8 cellular contexts compared by ENCODE assay signal in genomic region chr13:78603240-78603947, GRCh38. TPM values are rescaled to one million over a fixed set of nuclear protein-coding genes. Genes with fewer than 3 reads are reported as not detected.
DNase-seq lines count a peak whose midpoint lies in the region; ATAC-seq lines count a peak whose summit lies in the region.

Gene POU4F1, minus strand, starts transcription at chr13:78603552. Its CDS starts 226 bp downstream, at chr13:78603326.

- H3K36me3 Mint-ChIP-seq in activated naive CD8-positive, alpha-beta T cell treated with anti-CD3 and anti-CD28 coated beads, Interleukin-2, amount 50 U/mL, for 24 hours (ENCODE audit: low read depth): peaks cover 4% of the 10 kb centered on the region

- H3K4me3 ChIP-seq in SJCRH30: peak within 1 kb of the TSS; percentile 73

- peak within 1 kb of the TSS; percentile 69 for H3K27ac Mint-ChIP-seq in activated naive CD8-positive, alpha-beta T cell treated with anti-CD3 and anti-CD28 coated beads, Interleukin-2, amount 50 U/mL, for 24 hours

- H3K27me3 Mint-ChIP-seq in activated naive CD8-positive, alpha-beta T cell treated with anti-CD3 and anti-CD28 coated beads, Interleukin-2, amount 50 U/mL, for 24 hours: peaks cover 88% of the 10 kb centered on the region

- H3K27me3 ChIP-seq in SJCRH30: no peaks in the 10 kb centered on the region

- peaks cover 46% of the 10 kb centered on the region for H3K4me1 Mint-ChIP-seq in activated naive CD8-positive, alpha-beta T cell treated with anti-CD3 and anti-CD28 coated beads, Interleukin-2, amount 50 U/mL, for 24 hours

- peaks cover 12% of the 10 kb centered on the region for H3K9me3 Mint-ChIP-seq in activated naive CD8-positive, alpha-beta T cell treated with anti-CD3 and anti-CD28 coated beads, Interleukin-2, amount 50 U/mL, for 24 hours

- H3K27ac ChIP-seq in SJCRH30: peak within 1 kb of the TSS; percentile 84

- peak; percentile 70 for DNase-seq in DMS79 treated with DMSO at 0.1 percent for 48 hours (lab: John Stamatoyannopoulos, UW)
- DNase-seq in Kasumi-1 (lab: John Stamatoyannopoulos, UW): peak; percentile 52 to 64
- DNase-seq in SJCRH30: peak; percentile 96
- peak; percentile 70 for DNase-seq in activated naive CD8-positive, alpha-beta T cell treated with anti-CD3 and anti-CD28 coated beads, Interleukin-2, amount 50 U/mL, for 24 hours
- DNase-seq in kidney tubule cell (ENCODE audit: low spot score): peak; percentile 67
- peak in 2 of 3 experiments; percentile 16 to 40 for DNase-seq in stimulated activated CD4-positive, alpha-beta T cell treated with anti-CD3 and anti-CD28 coated beads, TNF-alpha, amount 100 ng/mL, for 4 hours (ENCODE audit: low read depth in 3 of 3)
- no peak for DNase-seq in putamen (ENCODE audit: low spot score)

- peaks cover 5% of the 10 kb centered on the region; the same call in 1 of the 2 replicates for H3K4me1 ChIP-seq in SJCRH30

- H3K36me3 ChIP-seq in SJCRH30: peaks cover 31% of the 10 kb centered on the region

- peak; percentile 93 for ATAC-seq in GM21717 (IDR thresholded peaks at IDR 0.05; ENCODE audit: unreplicated experiment)
- peak; percentile 82 for ATAC-seq in activated naive CD8-positive, alpha-beta T cell treated with anti-CD3 and anti-CD28 coated beads, Interleukin-2, amount 50 U/mL, for 24 hours

- peak within 1 kb of the TSS; percentile 76 for H3K4me3 Mint-ChIP-seq in activated naive CD8-positive, alpha-beta T cell treated with anti-CD3 and anti-CD28 coated beads, Interleukin-2, amount 50 U/mL, for 24 hours

- H3K9me3 ChIP-seq in SJCRH30 (replicated peaks): no peaks in the 10 kb centered on the region

RNA-seq across cellular contexts. Expression of gene POU4F1, which starts in this region (rescaled TPM):
- 77.8 and 97.0 TPM in 2 replicates for total RNA-seq in SJCRH30 (2014; rRNA removed; shearing (Covaris generic))
